1 cellular context compared by ENCODE assay signal in genomic region chr2:25310965-25311865, GRCh38.
A peak's percentile ranks its signal among the peaks of the same experiment; 100 is the strongest.
TF ChIP-seq lines count a peak whose summit lies in the region.

No MANE protein-coding gene starts in this region.

TF ChIP-seq in H1, 55 proteins besides CTCF, POLR2A, EP300 and RAD21 (continued from another document):
- TF ChIP-seq POLR2AphosphoS5 (IDR thresholded peaks at IDR 0.05; ENCODE audit: low read depth, low read length), result 0 out of 2 replicates have a peak, but pooled peaks have one; percentile 17
- 0 out of 2 replicates have a peak, but pooled peaks have one; percentile 12 for TF ChIP-seq EGR1 (IDR thresholded peaks at IDR 0.05; ENCODE audit: borderline replicate concordance, low read depth, low read length)
- no peak for TF ChIP-seq RNF2 (IDR thresholded peaks at IDR 0.05; ENCODE audit: borderline replicate concordance, low read depth, low read length, missing control alignments, poor library complexity, severe bottlenecking)
- TF ChIP-seq TAF1 (IDR thresholded peaks at IDR 0.05; ENCODE audit: low read depth, low read length), result 0 out of 2 replicates have a peak, but pooled peaks have one; percentile 33
- no peak for TF ChIP-seq JUND (IDR thresholded peaks at IDR 0.05; ENCODE audit: low read length)
- TF ChIP-seq SIRT6 (IDR thresholded peaks at IDR 0.05; ENCODE audit: low read length), result no peak
- peak; percentile 56; the same call in 1 of the 2 replicates for TF ChIP-seq YY1 (IDR thresholded peaks at IDR 0.05; ENCODE audit: low read depth, low read length)
- no peak for TF ChIP-seq JUN (IDR thresholded peaks at IDR 0.05; ENCODE audit: low read depth, low read length)
- TF ChIP-seq, protein P1, sequence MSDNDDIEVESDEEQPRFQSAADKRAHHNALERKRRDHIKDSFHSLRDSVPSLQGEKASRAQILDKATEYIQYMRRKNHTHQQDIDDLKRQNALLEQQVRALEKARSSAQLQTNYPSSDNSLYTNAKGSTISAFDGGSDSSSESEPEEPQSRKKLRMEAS (IDR thresholded peaks at IDR 0.05), result peak; percentile 67
